ENCODE assay signal across 10 cellular contexts in genomic region chr7:106329971-106330733, GRCh38. TPM values are rescaled to one million over a fixed set of nuclear protein-coding genes. Genes with fewer than 3 reads are reported as not detected.
DNase-seq lines count a peak whose midpoint lies in the region; ATAC-seq, FAIRE-seq and TF ChIP-seq lines count a peak whose summit lies in the region.
"Had no signal": no experiment of that assay in that cellular context is flagged by ENCODE, and none has a peak within 500 bp of the region (broad histone marks: within the 10 kb centered on the region; RNA-seq: fewer than 3 reads in every experiment).

No MANE protein-coding gene starts in this region.

- no peak overlapping the region for H2AFZ ChIP-seq in HepG2 (ENCODE audit: low read length)

- H3K4me2 ChIP-seq in HepG2 (ENCODE audit: low read depth, low read length), result no peak overlapping the region

- no peak for ATAC-seq in HepG2
- no peak for ATAC-seq in GM21367 (IDR thresholded peaks at IDR 0.05; ENCODE audit: unreplicated experiment)
- ATAC-seq in HG02798 (IDR thresholded peaks at IDR 0.05; ENCODE audit: poor library complexity, unreplicated experiment), result no peak

- intact Hi-C loops in HepG2 (cut with micrococcal nuclease; ENCODE audit: unreplicated experiment), result no loop called here
- intact Hi-C loops in activated T-helper 1 cell treated with anti-CD3 and anti-CD28 coated beads, Interleukin-12 subunit alpha, Interleukin-12 subunit beta, Interleukin-2, Interleukin-4 antibody, amounts not matched to agents 30 ng/mL and 10 ng/mL and 1 ng/mL, durations not matched to agents 14 hours and 24 hours and 36 hours (cut with micrococcal nuclease), result loop anchor here (1.0 kb wide), 1 partner anchor 16 kb away; no protein-coding TSS in a partner anchor

- TF ChIP-seq RAD21 in liver (IDR thresholded peaks at IDR 0.05) (no peak), HepG2 (CRISPR knock-in tag; IDR thresholded peaks at IDR 0.05) (no peak)

- no peak for FAIRE-seq in HepG2 (lab: Jason Lieb, UNC)
- no peak for FAIRE-seq in urothelium cell line (lab: Jason Lieb, UNC)

- H3K9me3 Mint-ChIP-seq in activated T-helper 1 cell treated with anti-CD3 and anti-CD28 coated beads, Interleukin-12 subunit alpha, Interleukin-12 subunit beta, Interleukin-2, Interleukin-4 antibody, amounts not matched to agents 30 ng/mL and 10 ng/mL and 1 ng/mL, durations not matched to agents 14 hours and 24 hours and 36 hours, result no peaks in the 10 kb centered on the region

- peak overlapping the region; percentile 29 for H3K4me3 Mint-ChIP-seq in activated T-helper 1 cell treated with anti-CD3 and anti-CD28 coated beads, Interleukin-12 subunit alpha, Interleukin-12 subunit beta, Interleukin-2, Interleukin-4 antibody, amounts not matched to agents 30 ng/mL and 10 ng/mL and 1 ng/mL, durations not matched to agents 14 hours and 24 hours and 36 hours

- peaks cover 1 to 35% (median 14%) of the 10 kb centered on the region in 4 donors for H3K4me1 ChIP-seq in liver (ENCODE audit: control insufficient read depth in 4 of 4, insufficient read depth in 4 of 4, low read length in 3 of 4)
- H3K4me1 ChIP-seq in HepG2 (ENCODE audit: insufficient read depth, low read length), result peaks cover 32% of the 10 kb centered on the region

- H3K27me3 ChIP-seq in liver (ENCODE audit: control insufficient read depth in 4 of 4, insufficient read depth in 4 of 4, low read length in 3 of 4), result no peaks in the 10 kb centered on the region
- H3K27me3 ChIP-seq in HepG2 (ENCODE audit: control insufficient read depth in 1 of 2, insufficient read depth in 2 of 2, low read length in 2 of 2), result no peaks in the 10 kb centered on the region; a peak in 1 of 5 replicates

- H3K27ac ChIP-seq in liver (ENCODE audit: low read depth in 1 of 2, low read length in 2 of 2) (peak overlapping the region; percentile 8 to 29), HepG2 (ENCODE audit: extremely low read length, insufficient read depth, low read length) (no peak overlapping the region)

- no TSS peak for BruUV-seq in HepG2 (replicated peaks; lab: Mats Ljungman, UMichigan)

- H3K4me3 ChIP-seq in liver (ENCODE audit: low read depth in 1 of 3, low read length in 3 of 3) (no peak overlapping the region), HepG2 (replicated peaks in 1 of 3; ENCODE audit: insufficient read depth in 1 of 3, low read depth in 2 of 3, low read length in 3 of 3) (no peak overlapping the region)

- no peak for TF ChIP-seq POLR2A in HepG2 (IDR thresholded peaks at IDR 0.05; ENCODE audit: insufficient read depth in 1 of 2, low read depth in 2 of 2, low read length in 2 of 2)

- TF ChIP-seq CTCF in liver (IDR thresholded peaks at IDR 0.05; ENCODE audit: low read depth, low read length, missing input control) (no peak), HepG2 (CRISPR knock-in tag; IDR thresholded peaks at IDR 0.05) (no peak)

- no peak for TF ChIP-seq EP300 in HepG2 (IDR thresholded peaks at IDR 0.05; ENCODE audit: low read depth in 2 of 2, low read length in 2 of 2)
- no peak for TF ChIP-seq EP300 in HepG2 (CRISPR knock-in tag; IDR thresholded peaks at IDR 0.05; ENCODE audit: borderline replicate concordance)

- H3K27me3 Mint-ChIP-seq in activated T-helper 1 cell treated with anti-CD3 and anti-CD28 coated beads, Interleukin-12 subunit alpha, Interleukin-12 subunit beta, Interleukin-2, Interleukin-4 antibody, amounts not matched to agents 30 ng/mL and 10 ng/mL and 1 ng/mL, durations not matched to agents 14 hours and 24 hours and 36 hours (ENCODE audit: insufficient read depth), result peaks cover 2% of the 10 kb centered on the region

- no peak for DNase-seq in HepG2 (ENCODE audit: low spot score)
- no peak for DNase-seq in activated T-helper 1 cell treated with anti-CD3 and anti-CD28 coated beads, Interleukin-12 subunit alpha, Interleukin-12 subunit beta, Interleukin-2, Interleukin-4 antibody, amounts not matched to agents 30 ng/mL and 10 ng/mL and 1 ng/mL, durations not matched to agents 14 hours and 24 hours and 36 hours (ENCODE audit: low spot score)
- peak; percentile 13 for DNase-seq in fibroblast of the conjunctiva (ENCODE audit: low read depth)
- DNase-seq in urothelium cell line (ENCODE audit: low spot score), result peak; percentile 44
- DNase-seq in NCI-H1436 (lab: John Stamatoyannopoulos, UW), result no peak
- DNase-seq: caudate nucleus, NCI-H2171 had no signal

- H3K4me1 Mint-ChIP-seq in activated T-helper 1 cell treated with anti-CD3 and anti-CD28 coated beads, Interleukin-12 subunit alpha, Interleukin-12 subunit beta, Interleukin-2, Interleukin-4 antibody, amounts not matched to agents 30 ng/mL and 10 ng/mL and 1 ng/mL, durations not matched to agents 14 hours and 24 hours and 36 hours (ENCODE audit: low read depth), result peaks cover 19% of the 10 kb centered on the region

- in situ Hi-C loops in HepG2 (cut with HindIII; ENCODE audit: extremely low pct_ligation_motif_present, low pct_unique_long_range_greater_than_20kb), result no loop called here

- H3K9me3 ChIP-seq in liver (ENCODE audit: control insufficient read depth in 4 of 4, low read length in 3 of 4) (peaks cover 0 to under 1% (median 0%) of the 10 kb centered on the region in 4 donors), HepG2 (ENCODE audit: low read length) (no peaks in the 10 kb centered on the region)

- H3K27ac Mint-ChIP-seq in activated T-helper 1 cell treated with anti-CD3 and anti-CD28 coated beads, Interleukin-12 subunit alpha, Interleukin-12 subunit beta, Interleukin-2, Interleukin-4 antibody, amounts not matched to agents 30 ng/mL and 10 ng/mL and 1 ng/mL, durations not matched to agents 14 hours and 24 hours and 36 hours, result peak overlapping the region; percentile 14

- H3K36me3 Mint-ChIP-seq in activated T-helper 1 cell treated with anti-CD3 and anti-CD28 coated beads, Interleukin-12 subunit alpha, Interleukin-12 subunit beta, Interleukin-2, Interleukin-4 antibody, amounts not matched to agents 30 ng/mL and 10 ng/mL and 1 ng/mL, durations not matched to agents 14 hours and 24 hours and 36 hours (ENCODE audit: low read depth), result no peaks in the 10 kb centered on the region

- no peak overlapping the region for H3K9ac ChIP-seq in liver (ENCODE audit: low read depth in 1 of 2, low read length in 2 of 2)
- H3K9ac ChIP-seq in HepG2 (ENCODE audit: insufficient read depth, low read depth, low read length), result no peak overlapping the region

- CTCF ChIA-PET in HepG2 (lab: Yijun Ruan, JAX; ENCODE audit: low intra/inter-chr PET ratio, low total read pairs), result no interaction called here

- H3K79me2 ChIP-seq in HepG2 (ENCODE audit: insufficient read depth, low read length), result no peaks in the 10 kb centered on the region

- no peaks in the 10 kb centered on the region for H4K20me1 ChIP-seq in HepG2 (ENCODE audit: insufficient read depth, low read length)

- POLR2A ChIA-PET in HepG2 (lab: Yijun Ruan, JAX), result interaction anchor here (2.0 kb wide), 1 partner anchor 45 kb away, joined by 5 read pairs; the partner anchor contains the start of gene NAMPT

- H3K36me3 ChIP-seq in liver (ENCODE audit: control insufficient read depth in 4 of 4, insufficient read depth in 3 of 4, low read depth in 1 of 4, low read length in 3 of 4) (no peaks in the 10 kb centered on the region), HepG2 (replicated peaks in 1 of 2; ENCODE audit: control insufficient read depth in 1 of 2, insufficient read depth in 2 of 2, low read length in 2 of 2) (no peaks in the 10 kb centered on the region)

TF ChIP-seq in liver, 16 proteins besides CTCF, POLR2A, EP300 and RAD21 (continues in another document):
- TF ChIP-seq RXRA (IDR thresholded peaks at IDR 0.05) (peak in 1 of 2 donors; percentile 14), HNF4G (IDR thresholded peaks at IDR 0.05) (no peak)

TF ChIP-seq in HepG2, 621 proteins besides CTCF, POLR2A, EP300 and RAD21 (continues in another document):
- no peak for TF ChIP-seq NR2F6 (IDR thresholded peaks at IDR 0.05)
- no peak for TF ChIP-seq NR2F6 (CRISPR knock-in tag; IDR thresholded peaks at IDR 0.05)
- TF ChIP-seq, protein P1, sequence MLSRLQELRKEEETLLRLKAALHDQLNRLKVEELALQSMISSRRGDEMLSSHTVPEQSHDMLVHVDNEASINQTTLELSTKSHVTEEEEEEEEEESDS (CRISPR knock-in tag; IDR thresholded peaks at IDR 0.05; ENCODE audit: borderline replicate concordance), result no peak
- no peak for TF ChIP-seq HNRNPK (IDR thresholded peaks at IDR 0.05; ENCODE audit: low read depth, low read length, poor library complexity, severe bottlenecking)
- no peak for TF ChIP-seq ZSCAN21 (CRISPR knock-in tag; IDR thresholded peaks at IDR 0.05; ENCODE audit: borderline replicate concordance)
- no peak for TF ChIP-seq ZNF678 (CRISPR knock-in tag; IDR thresholded peaks at IDR 0.05)
- TF ChIP-seq AGO2 (optimal IDR thresholded peaks at IDR 0.05; ENCODE audit: low read depth, low read length), result no peak
- no peak for TF ChIP-seq NBN (conservative IDR thresholded peaks at IDR 0.05)

RNA-seq across cellular contexts. Expression of gene NAMPT, which starts 45.4 kb away (rescaled TPM):
- total RNA-seq in liver, result 100 to 1,000 TPM in 1 of 2 donors, 10 to 100 TPM in 1; 20.8 to 444 TPM
- polyA plus RNA-seq in liver, result 100 to 1,000 TPM; 134 to 185 TPM
- total RNA-seq in HepG2 (2016; rRNA removed; fragmentation: Illumina TruSeq; extraction: Trizol), result 67.7 and 105 TPM in 2 replicates
- 13.0 and 13.4 TPM in 2 replicates for total RNA-seq in HepG2 (2016; cell fraction: cytosol; rRNA removed; fragmentation: Illumina TruSeq; extraction: Trizol; ENCODE audit: low read depth)
- 64.2 and 94.5 TPM in 2 replicates for total RNA-seq in HepG2 (2016; cell fraction: insoluble cytoplasmic fraction; rRNA removed; fragmentation: Illumina TruSeq; extraction: Trizol)
- 33.7 and 41.5 TPM in 2 replicates for total RNA-seq in HepG2 (2016; cell fraction: membrane; rRNA removed; fragmentation: Illumina TruSeq; extraction: Trizol)
- total RNA-seq in HepG2 (2016; cell fraction: nucleus; rRNA removed; fragmentation: Illumina TruSeq; extraction: Trizol), result 43.1 and 45.4 TPM in 2 replicates
- 10.4 and 15.8 TPM in 2 replicates for polyA plus RNA-seq in HepG2 (2011; rRNA removed)
- polyA plus RNA-seq in HepG2 (2011; cell fraction: cytosol; rRNA removed), result 6.9 and 10.2 TPM in 2 replicates
- 4.5 and 9.2 TPM in 2 replicates for polyA plus RNA-seq in HepG2 (2011; cell fraction: nucleus; rRNA removed)
- polyA plus RNA-seq in HepG2 (2012), result 32.6 and 38.7 TPM in 2 replicates
- polyA plus RNA-seq in HepG2 (2016; cell fraction: cytosol; fragmentation: Illumina TruSeq; extraction: Trizol; ENCODE audit: low read depth), result 7.8 and 8.1 TPM in 2 replicates
- 74.3 and 76.8 TPM in 2 replicates for polyA plus RNA-seq in HepG2 (2016; cell fraction: insoluble cytoplasmic fraction; fragmentation: Illumina TruSeq; extraction: Trizol; ENCODE audit: low read depth)
- 14.5 and 16.2 TPM in 2 replicates for polyA plus RNA-seq in HepG2 (2016; cell fraction: membrane; fragmentation: Illumina TruSeq; extraction: Trizol; ENCODE audit: low read depth)
- 23.2 and 29.2 TPM in 2 replicates for polyA plus RNA-seq in HepG2 (2016; cell fraction: nucleus; fragmentation: Illumina TruSeq; extraction: Trizol; ENCODE audit: insufficient read depth, low read depth)
- 7.5 and 29.2 TPM in 2 replicates for polyA minus RNA-seq in HepG2 (2011; rRNA and poly(A)+ RNA removed; ENCODE audit: low replicate concordance)
- 43.6 and 50.5 TPM in 2 replicates for polyA minus RNA-seq in HepG2 (2011; cell fraction: cytosol; rRNA and poly(A)+ RNA removed)
- 56.3 and 66.5 TPM in 2 replicates for polyA minus RNA-seq in HepG2 (2011; cell fraction: nucleus; rRNA and poly(A)+ RNA removed)
- total RNA-seq in activated T-helper 1 cell treated with anti-CD3 and anti-CD28 coated beads, Interleukin-12 subunit alpha, Interleukin-12 subunit beta, Interleukin-2, Interleukin-4 antibody, amounts not matched to agents 30 ng/mL and 10 ng/mL and 1 ng/mL, durations not matched to agents 14 hours and 24 hours and 36 hours, result 415 and 417 TPM in 2 replicates

Comparison
In these comparisons a context has a peak if more than half of its experiments do, and no peak if none do; other contexts are left out.
1. DNase-seq: peak in fibroblast of the conjunctiva (single experiment) and urothelium cell line (single experiment); none in HepG2 (single experiment), activated T-helper 1 cell treated with anti-CD3 and anti-CD28 coated beads, Interleukin-12 subunit alpha, Interleukin-12 subunit beta, Interleukin-2, Interleukin-4 antibody, amounts not matched to agents 30 ng/mL and 10 ng/mL and 1 ng/mL, durations not matched to agents 14 hours and 24 hours and 36 hours (single experiment) and NCI-H1436 (single experiment).